In genomic region chr15:70597056-70597603, GRCh38 we compare ENCODE assay signal across 17 cellular contexts.
DNase-seq lines count a peak whose midpoint lies in the region; ATAC-seq, FAIRE-seq and TF ChIP-seq lines count a peak whose summit lies in the region.
"Had no signal": no experiment of that assay in that cellular context is flagged by ENCODE, and none has a peak within 500 bp of the region (broad histone marks: within the 10 kb centered on the region; RNA-seq: fewer than 3 reads in every experiment).

No MANE protein-coding gene starts in this region.

- no peaks in the 10 kb centered on the region for H3K4me1 Mint-ChIP-seq in nephron progenitor cell
- H3K4me1 Mint-ChIP-seq: stimulated activated memory B cell treated with anti-CD40 and anti-IgM and Interleukin-4, amounts not matched to agents 10 μg/mL and 1 μg/mL and 100 μg/mL, for 72 hours had no signal

- 29% methylated on average over 5 of the region's 5 CpGs for WGBS in A549 (ENCODE audit: missing lambda C conversion rate)

- no peak for TF ChIP-seq EP300 in A549 (IDR thresholded peaks at IDR 0.05)

- H3K36me3 Mint-ChIP-seq in nephron progenitor cell (ENCODE audit: low read depth) = peaks cover 10% of the 10 kb centered on the region

- peak; percentile 80 to 91; a peak in 5 of 6 replicates for ATAC-seq in A549
- ATAC-seq in GM21786 (IDR thresholded peaks at IDR 0.05; ENCODE audit: unreplicated experiment) = no peak
- ATAC-seq: heart right ventricle; stimulated activated memory B cell treated with anti-CD40 and anti-IgM and Interleukin-4, amounts not matched to agents 10 μg/mL and 1 μg/mL and 100 μg/mL, for 72 hours had no signal

- POLR2A ChIA-PET in A549 (lab: Yijun Ruan, JAX) = interaction anchor here (0.8 kb wide), 1 partner anchor 1040 kb away, joined by 5 read pairs; no protein-coding TSS in a partner anchor

- no peak for FAIRE-seq in A549 (lab: Jason Lieb, UNC)
- FAIRE-seq: G401.6, GM12891 had no signal

- TF ChIP-seq POLR2A in A549 (IDR thresholded peaks at IDR 0.05; ENCODE audit: low read length) = no peak

- H3K4me3 ChIP-seq in A549 = no peak overlapping the region
- no peak overlapping the region for H3K4me3 ChIP-seq in adipocyte (ENCODE audit: low read length)
- H3K4me3 ChIP-seq in H7 (ENCODE audit: insufficient read depth, low read depth, low read length) = no peak overlapping the region
- H3K4me3 ChIP-seq: heart right ventricle, upper lobe of left lung had no signal

- H3K27ac ChIP-seq in A549 = peak overlapping the region; percentile 60 to 69
- H3K27ac ChIP-seq: heart right ventricle, parathyroid adenoma, upper lobe of left lung had no signal

- no peak for TF ChIP-seq RAD21 in A549 (conservative IDR thresholded peaks at IDR 0.05 in 1 of 2, IDR thresholded peaks at IDR 0.05 in 1 of 2)

- no peak overlapping the region for H3K9ac ChIP-seq in adipocyte (ENCODE audit: low read length)
- H3K9ac ChIP-seq: parathyroid adenoma had no signal

- CTCF ChIA-PET in A549 (lab: Yijun Ruan, JAX) = interaction anchor here (1.2 to 3.0 kb wide), 4 partner anchors 10 to 28 kb away, joined by 3 to 24 read pairs (median 8); no protein-coding TSS in a partner anchor

- no peak overlapping the region for H3K27ac Mint-ChIP-seq in nephron progenitor cell
- H3K27ac Mint-ChIP-seq: activated naive CD4-positive, alpha-beta T cell treated with anti-CD3 and anti-CD28 coated beads for 36 hours; stimulated activated memory B cell treated with anti-CD40 and anti-IgM and Interleukin-4, amounts not matched to agents 10 μg/mL and 1 μg/mL and 100 μg/mL, for 72 hours had no signal

- DNase-seq in A549 (ENCODE audit: low read depth in 1 of 2, low spot score in 1 of 2) = peak in 1 of 2 experiments; percentile 69
- peak; percentile 87 for DNase-seq in HS-27A (ENCODE audit: low read depth)
- DNase-seq in adipocyte (ENCODE audit: low read depth) = peak; percentile 54
- peak; percentile 60 for DNase-seq in islet precursor cell
- no peak for DNase-seq in nephron progenitor cell
- no peak for DNase-seq in NCI-H345 treated with DMSO at 0.1 percent for 48 hours (lab: John Stamatoyannopoulos, UW; ENCODE audit: unreplicated experiment)
- DNase-seq in H7 = no peak
- DNase-seq: activated naive CD4-positive, alpha-beta T cell treated with anti-CD3 and anti-CD28 coated beads for 36 hours; heart right ventricle; NCI-H1105 treated with DMSO at 0.1 percent for 48 hours; NCI-H2227 treated with DMSO at 0.1 percent for 48 hours; upper lobe of left lung had no signal

- no peak for TF ChIP-seq CTCF in A549 (IDR thresholded peaks at IDR 0.05)
- no peak for TF ChIP-seq CTCF in nephron progenitor cell (IDR thresholded peaks at IDR 0.05)

- no peaks in the 10 kb centered on the region for H3K36me3 ChIP-seq in adipocyte (ENCODE audit: control insufficient read depth, insufficient read depth, low read length, severe bottlenecking)
- no peaks in the 10 kb centered on the region for H3K36me3 ChIP-seq in H7 (replicated peaks; ENCODE audit: control insufficient read depth, insufficient read depth, low read length)
- H3K36me3 ChIP-seq: heart right ventricle, upper lobe of left lung had no signal

- H3K9me3 Mint-ChIP-seq in nephron progenitor cell = peaks cover 41% of the 10 kb centered on the region

- H3K9me3 ChIP-seq in A549 (peaks cover 32% of the 10 kb centered on the region; the same call in 2 of the 3 replicates), adipocyte (ENCODE audit: control insufficient read depth, low read length) (peaks cover 36% of the 10 kb centered on the region)
- H3K9me3 ChIP-seq: upper lobe of left lung had no signal

- H3K4me1 ChIP-seq in A549 = peaks cover 20% of the 10 kb centered on the region
- peaks cover 8% of the 10 kb centered on the region for H3K4me1 ChIP-seq in adipocyte (ENCODE audit: control insufficient read depth, insufficient read depth, low read length)
- H3K4me1 ChIP-seq: heart right ventricle, parathyroid adenoma, upper lobe of left lung had no signal

- H3K4me3 Mint-ChIP-seq in nephron progenitor cell = no peak overlapping the region
- H3K4me3 Mint-ChIP-seq: activated naive CD4-positive, alpha-beta T cell treated with anti-CD3 and anti-CD28 coated beads for 36 hours; stimulated activated memory B cell treated with anti-CD40 and anti-IgM and Interleukin-4, amounts not matched to agents 10 μg/mL and 1 μg/mL and 100 μg/mL, for 72 hours had no signal

- H3K4me2 ChIP-seq in A549 = peak overlapping the region; percentile 49

- no peaks in the 10 kb centered on the region for H3K27me3 Mint-ChIP-seq in nephron progenitor cell (ENCODE audit: low read depth, poor library complexity)

- H3K27me3 ChIP-seq in adipocyte (replicated peaks; ENCODE audit: control insufficient read depth, insufficient read depth, low read length) = no peaks in the 10 kb centered on the region
- no peaks in the 10 kb centered on the region for H3K27me3 ChIP-seq in H7 (ENCODE audit: control insufficient read depth, insufficient read depth, low read length)
- H3K27me3 ChIP-seq: heart right ventricle, upper lobe of left lung had no signal

TF ChIP-seq in A549, 52 proteins besides CTCF, POLR2A, EP300 and RAD21:
- TF ChIP-seq JUN (IDR thresholded peaks at IDR 0.05) (no peak), SMC3 (IDR thresholded peaks at IDR 0.05) (no peak), MAX (IDR thresholded peaks at IDR 0.05) (0 out of 2 replicates have a peak, but pooled peaks have one; percentile 31), ATOH8 (CRISPR knock-in tag; IDR thresholded peaks at IDR 0.05; ENCODE audit: low read depth) (no peak), ELK1 (IDR thresholded peaks at IDR 0.05; ENCODE audit: low read depth, low read length) (no peak)
TF ChIP-seq in A549: peak in this region for 1.

Comparison
In these comparisons a context has a peak if more than half of its experiments do, and no peak if none do; other contexts are left out.
1. DNase-seq: peak in HS-27A (single experiment), adipocyte (single experiment) and islet precursor cell (single experiment); none in nephron progenitor cell (single experiment), NCI-H345 treated with DMSO at 0.1 percent for 48 hours (single experiment) and H7 (single experiment).